Comparison of ENCODE assay signal across 13 cellular contexts in the genomic region with DNA sequence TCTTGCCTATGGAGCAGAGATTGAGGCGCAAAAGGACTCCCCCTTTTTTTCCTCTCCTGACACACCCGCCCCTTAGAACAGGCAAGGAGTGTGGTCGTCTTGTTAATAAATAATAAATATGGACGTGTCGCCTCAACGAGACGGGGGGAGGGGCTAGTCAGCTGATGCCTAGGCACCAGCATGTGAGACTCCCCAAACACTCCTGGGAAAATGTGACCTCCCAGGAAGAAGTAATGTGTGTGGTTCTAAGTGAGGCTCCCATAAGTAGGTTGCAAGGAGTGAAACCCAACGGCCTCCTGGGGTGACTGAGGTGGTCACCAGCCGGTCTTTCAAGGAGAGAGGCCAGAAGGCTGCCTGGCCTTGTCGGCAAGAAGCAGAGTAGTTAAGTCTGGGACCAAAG. TPM values are rescaled to one million over a fixed set of nuclear protein-coding genes. Genes with fewer than 3 reads are reported as not detected.
DNase-seq lines count a peak whose midpoint lies in the region; ATAC-seq and TF ChIP-seq lines count a peak whose summit lies in the region.
"Had no signal": no experiment of that assay in that cellular context is flagged by ENCODE, and none has a peak within 500 bp of the region (broad histone marks: within the 10 kb centered on the region; RNA-seq: fewer than 3 reads in every experiment).

No MANE protein-coding gene starts in this region.

- H3K4me1 ChIP-seq in SK-N-SH (ENCODE audit: control insufficient read depth in 1 of 2, insufficient read depth in 2 of 2, low read depth in 1 of 2, low read length in 1 of 2): peaks cover 0 to 7% of the 10 kb centered on the region in 2 experiments; a peak in 2 of 4 replicates
- peaks cover 19% of the 10 kb centered on the region for H3K4me1 ChIP-seq in iPS-20b (ENCODE audit: insufficient read depth, low read length)
- H3K4me1 ChIP-seq: BLaER1 treated with 17β-estradiol and CSF1 and Interleukin-3, amounts not matched to agents 10 nM and 100 nM had no signal

- no peaks in the 10 kb centered on the region for H3K79me2 ChIP-seq in SK-N-SH (ENCODE audit: insufficient read depth)

- 89% methylated on average over 10 of the region's 10 CpGs for WGBS in SK-N-SH (ENCODE audit: low lambda C conversion rate)

- H3K4me3 Mint-ChIP-seq in WTC11 (peak overlapping the region; percentile 81), type B pancreatic cell (peak overlapping the region; percentile 80)
- H3K4me3 Mint-ChIP-seq: activated T-helper 17 cell treated with anti-CD3 and anti-CD28 coated beads, Interleukin-2, amount 50 U/mL, for 72 hours had no signal

- H3K27me3 Mint-ChIP-seq in WTC11 (ENCODE audit: low read depth): peaks cover 10% of the 10 kb centered on the region
- peaks cover 29% of the 10 kb centered on the region for H3K27me3 Mint-ChIP-seq in type B pancreatic cell

- H3K36me3 ChIP-seq in SK-N-SH (replicated peaks in 1 of 2; ENCODE audit: control insufficient read depth in 1 of 2, insufficient read depth in 2 of 2, low read length in 1 of 2): no peaks in the 10 kb centered on the region
- H3K36me3 ChIP-seq in iPS-20b (ENCODE audit: insufficient read depth, low read depth, low read length): no peaks in the 10 kb centered on the region
- H3K36me3 ChIP-seq: BLaER1 treated with 17β-estradiol and CSF1 and Interleukin-3, amounts not matched to agents 10 nM and 100 nM had no signal

- no peak overlapping the region for H3K9ac ChIP-seq in SK-N-SH
- peak overlapping the region; percentile 92; the same call in 1 of the 2 replicates for H3K9ac ChIP-seq in iPS-20b (ENCODE audit: low read depth, low read length)
- H3K9ac ChIP-seq: BLaER1 treated with 17β-estradiol and CSF1 and Interleukin-3, amounts not matched to agents 10 nM and 100 nM had no signal

- TF ChIP-seq CTCF in SK-N-SH (IDR thresholded peaks at IDR 0.05): no peak
- TF ChIP-seq CTCF in WTC11 (IDR thresholded peaks at IDR 0.05): no peak
- no peak for TF ChIP-seq CTCF in type B pancreatic cell (conservative IDR thresholded peaks at IDR 0.05)

- H3K36me3 Mint-ChIP-seq in WTC11 (no peaks in the 10 kb centered on the region), type B pancreatic cell (no peaks in the 10 kb centered on the region)

- ATAC-seq in SK-N-SH treated with all-trans-retinoic acid at 6 μM for 48 hours (no peak), WTC11 (no peak), left colon (no peak)

- CTCF ChIA-PET in SK-N-SH (lab: Yijun Ruan, JAX) (interaction anchor here (1.0 to 1.6 kb wide), 5 partner anchors 8 to 108 kb away, joined by 3 to 8 read pairs (median 4); no protein-coding TSS in a partner anchor), WTC11 (lab: Charles Lee) (interaction anchor here (1.1 kb wide), 1 partner anchor 20 kb away, joined by 4 read pairs; no protein-coding TSS in a partner anchor)

- H3K4me2 ChIP-seq in SK-N-SH: 0 out of 2 replicates have a peak overlapping the region, but pooled peaks have one; percentile 81
- H3K4me2 ChIP-seq: BLaER1 treated with 17β-estradiol and CSF1 and Interleukin-3, amounts not matched to agents 10 nM and 100 nM had no signal

- H3K27ac ChIP-seq in SK-N-SH (ENCODE audit: low read depth in 2 of 2, low read length in 1 of 2) (no peak overlapping the region; a peak in 1 of 4 replicates), iPS-20b (ENCODE audit: low read length) (no peak overlapping the region)
- H3K27ac ChIP-seq: BLaER1 treated with 17β-estradiol and CSF1 and Interleukin-3, amounts not matched to agents 10 nM and 100 nM had no signal

- intact Hi-C loops in left colon (cut with DNase I, micrococcal nuclease): no loop called here

- H4K20me1 ChIP-seq in SK-N-SH (ENCODE audit: insufficient read depth): no peaks in the 10 kb centered on the region
- H4K20me1 ChIP-seq: BLaER1 treated with 17β-estradiol and CSF1 and Interleukin-3, amounts not matched to agents 10 nM and 100 nM had no signal

- H3K9me3 Mint-ChIP-seq in WTC11: no peaks in the 10 kb centered on the region
- H3K9me3 Mint-ChIP-seq in type B pancreatic cell: no peaks in the 10 kb centered on the region
- H3K9me3 Mint-ChIP-seq: activated T-helper 17 cell treated with anti-CD3 and anti-CD28 coated beads, Interleukin-2, amount 50 U/mL, for 72 hours had no signal

- H3K4me1 Mint-ChIP-seq in WTC11 (peaks cover 32% of the 10 kb centered on the region), type B pancreatic cell (ENCODE audit: unreplicated experiment) (peaks cover 14% of the 10 kb centered on the region)
- H3K4me1 Mint-ChIP-seq: activated T-helper 17 cell treated with anti-CD3 and anti-CD28 coated beads, Interleukin-2, amount 50 U/mL, for 72 hours had no signal

- H3K27ac Mint-ChIP-seq in WTC11 (no peak overlapping the region), type B pancreatic cell (no peak overlapping the region)
- H3K27ac Mint-ChIP-seq: activated T-helper 17 cell treated with anti-CD3 and anti-CD28 coated beads, Interleukin-2, amount 50 U/mL, for 72 hours had no signal

- no peaks in the 10 kb centered on the region; the same call in 1 of the 2 replicates for H3K27me3 ChIP-seq in SK-N-SH (ENCODE audit: insufficient read depth)
- H3K27me3 ChIP-seq in iPS-20b (ENCODE audit: insufficient read depth, low read length): peaks cover 14% of the 10 kb centered on the region
- H3K27me3 ChIP-seq: BLaER1 treated with 17β-estradiol and CSF1 and Interleukin-3, amounts not matched to agents 10 nM and 100 nM had no signal

- peaks cover 5% of the 10 kb centered on the region for H3F3A ChIP-seq in SK-N-SH (replicated peaks; ENCODE audit: insufficient read depth)

- no peak for DNase-seq in SK-N-SH
- peak; percentile 18 for DNase-seq in WTC11 (ENCODE audit: low spot score)
- no peak for DNase-seq in type B pancreatic cell (ENCODE audit: extremely low spot score, unreplicated experiment)
- no peak for DNase-seq in DMS114 treated with DMSO at 0.1 percent for 48 hours (lab: John Stamatoyannopoulos, UW; ENCODE audit: unreplicated experiment)
- no peak for DNase-seq in effector CD4-positive, alpha-beta T cell
- DNase-seq in left colon: no peak
- DNase-seq: activated CD4-positive, CD25-positive, alpha-beta regulatory T cell treated with anti-CD3 and anti-CD28 coated beads, Interleukin-2, amount 50 U/mL, for 72 hours; central memory CD4-positive, alpha-beta T cell had no signal

- no peak for TF ChIP-seq RAD21 in SK-N-SH (IDR thresholded peaks at IDR 0.05; ENCODE audit: low read length)

- no peak for TF ChIP-seq EP300 in SK-N-SH (IDR thresholded peaks at IDR 0.05; ENCODE audit: borderline replicate concordance in 1 of 2, low read depth in 1 of 2, low read length in 1 of 2)

- no peaks in the 10 kb centered on the region for H3K9me3 ChIP-seq in SK-N-SH
- no peaks in the 10 kb centered on the region for H3K9me3 ChIP-seq in iPS-20b (ENCODE audit: insufficient read depth, low read depth, low read length)

- H3K4me3 ChIP-seq in SK-N-SH (ENCODE audit: low read depth in 2 of 2, low read length in 1 of 2) (peak overlapping the region in 1 of 2 experiments; percentile 89; a peak in 1 of 4 replicates), iPS-20b (ENCODE audit: low read length) (peak overlapping the region; percentile 77)
- H3K4me3 ChIP-seq: BLaER1 treated with 17β-estradiol and CSF1 and Interleukin-3, amounts not matched to agents 10 nM and 100 nM had no signal

- no peaks in the 10 kb centered on the region for H3K9me2 ChIP-seq in SK-N-SH

- POLR2A ChIA-PET in SK-N-SH (lab: Yijun Ruan, JAX) (interaction anchor here (1.6 kb wide), 1 partner anchor 74 kb away, joined by 5 read pairs; a partner anchor contains a TSS), WTC11 (lab: Charles Lee) (no interaction called here)

- H2AFZ ChIP-seq in SK-N-SH (ENCODE audit: low read depth): peak overlapping the region; percentile 88; the same call in 1 of the 2 replicates

TF ChIP-seq in SK-N-SH, 30 proteins besides CTCF, POLR2A, EP300 and RAD21 (continues in another document):
- TF ChIP-seq FOXM1 (IDR thresholded peaks at IDR 0.05; ENCODE audit: low read depth): no peak

TF ChIP-seq in SK-N-SH treated with all-trans-retinoic acid at 6 μM for 48 hours, 23 proteins besides CTCF, POLR2A, EP300 and RAD21 (continues in another document):
- TF ChIP-seq, protein P1, sequence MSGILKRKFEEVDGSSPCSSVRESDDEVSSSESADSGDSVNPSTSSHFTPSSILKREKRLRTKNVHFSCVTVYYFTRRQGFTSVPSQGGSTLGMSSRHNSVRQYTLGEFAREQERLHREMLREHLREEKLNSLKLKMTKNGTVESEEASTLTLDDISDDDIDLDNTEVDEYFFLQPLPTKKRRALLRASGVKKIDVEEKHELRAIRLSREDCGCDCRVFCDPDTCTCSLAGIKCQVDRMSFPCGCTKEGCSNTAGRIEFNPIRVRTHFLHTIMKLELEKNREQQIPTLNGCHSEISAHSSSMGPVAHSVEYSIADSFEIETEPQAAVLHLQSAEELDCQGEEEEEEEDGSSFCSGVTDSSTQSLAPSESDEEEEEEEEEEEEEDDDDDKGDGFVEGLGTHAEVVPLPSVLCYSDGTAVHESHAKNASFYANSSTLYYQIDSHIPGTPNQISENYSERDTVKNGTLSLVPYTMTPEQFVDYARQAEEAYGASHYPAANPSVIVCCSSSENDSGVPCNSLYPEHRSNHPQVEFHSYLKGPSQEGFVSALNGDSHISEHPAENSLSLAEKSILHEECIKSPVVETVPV (CRISPR knock-in tag; IDR thresholded peaks at IDR 0.05): no peak

TF ChIP-seq in WTC11, 78 proteins besides CTCF, POLR2A, EP300 and RAD21:
- TF ChIP-seq, protein P2, sequence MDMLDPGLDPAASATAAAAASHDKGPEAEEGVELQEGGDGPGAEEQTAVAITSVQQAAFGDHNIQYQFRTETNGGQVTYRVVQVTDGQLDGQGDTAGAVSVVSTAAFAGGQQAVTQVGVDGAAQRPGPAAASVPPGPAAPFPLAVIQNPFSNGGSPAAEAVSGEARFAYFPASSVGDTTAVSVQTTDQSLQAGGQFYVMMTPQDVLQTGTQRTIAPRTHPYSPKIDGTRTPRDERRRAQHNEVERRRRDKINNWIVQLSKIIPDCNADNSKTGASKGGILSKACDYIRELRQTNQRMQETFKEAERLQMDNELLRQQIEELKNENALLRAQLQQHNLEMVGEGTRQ (CRISPR knock-in tag; IDR thresholded peaks at IDR 0.05): peak; percentile 36; the same call in 1 of the 2 replicates
- no peak for TF ChIP-seq TEAD1 (CRISPR knock-in tag; IDR thresholded peaks at IDR 0.05)

RNA-seq across cellular contexts. Expression of a gene that starts 1.1 kb away (rescaled TPM):
- 9.0 and 9.1 TPM in 2 replicates for polyA plus RNA-seq in SK-N-SH (2012; rRNA removed)
- polyA plus RNA-seq in SK-N-SH (2012; cell fraction: cytosol; rRNA removed): 11.4 and 13.3 TPM in 2 replicates
- polyA plus RNA-seq in SK-N-SH (2012; cell fraction: nucleus; rRNA removed): 10.9 and 11.5 TPM in 2 replicates
- total RNA-seq in WTC11 (2021) (10.2 to 12.9 TPM (median 11.1 TPM) in 3 replicates), type B pancreatic cell (ENCODE audit: low replicate concordance) (11.3 and 12.5 TPM in 2 replicates), left colon (1 to 10 TPM in 1 of 2 donors, under 1 TPM in 1; 0.73 to 3.0 TPM)
- total RNA-seq: mononuclear cell had no signal

RNA-seq across cellular contexts. Expression of a gene that starts 43.4 kb away (rescaled TPM):
- 6.4 and 8.0 TPM in 2 replicates for polyA plus RNA-seq in SK-N-SH (2012; rRNA removed)
- 8.2 and 10.0 TPM in 2 replicates for polyA plus RNA-seq in SK-N-SH (2012; cell fraction: cytosol; rRNA removed)
- polyA plus RNA-seq in SK-N-SH (2012; cell fraction: nucleus; rRNA removed): 6.8 and 8.1 TPM in 2 replicates
- total RNA-seq in WTC11 (2021) (13.9 to 16.0 TPM (median 14.1 TPM) in 3 replicates), type B pancreatic cell (ENCODE audit: low replicate concordance) (7.3 and 7.5 TPM in 2 replicates), left colon (10 to 100 TPM in 1 of 2 donors, 1 to 10 TPM in 1; 8.3 to 11.6 TPM)
